Comparison of ENCODE assay signal across 28 cellular contexts in the genomic region with DNA sequence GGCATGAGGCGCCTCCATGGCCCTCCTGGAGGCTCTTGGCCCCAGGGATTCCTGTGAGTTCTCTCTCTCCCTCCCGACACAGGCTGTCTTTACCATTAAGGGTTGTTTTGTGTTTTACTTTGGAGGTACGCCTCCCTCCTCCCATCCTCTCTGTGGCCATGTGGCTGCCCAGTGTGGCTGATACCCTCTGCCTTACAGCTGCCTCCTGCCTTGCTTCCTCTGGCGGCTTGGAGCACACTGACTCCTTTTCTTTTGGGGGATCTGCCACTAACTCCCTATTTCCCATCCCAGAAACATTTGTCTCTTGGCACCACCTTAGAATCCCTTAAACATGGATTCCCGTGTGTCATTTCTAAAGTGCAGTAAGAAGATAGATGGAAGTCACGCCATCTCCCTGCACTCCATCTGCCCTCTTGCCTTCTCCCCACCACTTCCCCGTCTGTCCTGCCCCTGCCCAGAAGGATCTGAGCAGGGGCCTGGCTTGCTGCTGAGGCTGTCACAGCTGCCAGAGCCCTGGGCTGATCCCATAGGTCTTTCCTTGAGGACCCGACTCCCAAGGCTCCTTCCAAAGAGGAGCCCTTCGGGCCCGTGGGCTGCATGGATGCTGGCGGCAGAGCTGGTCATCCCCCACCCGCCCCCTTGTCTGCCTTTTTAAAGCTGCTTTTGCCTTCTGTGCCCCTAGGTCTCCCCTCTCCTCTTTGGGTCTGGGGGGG. TPM values are rescaled to one million over a fixed set of nuclear protein-coding genes. Genes with fewer than 3 reads are reported as not detected.
A peak's percentile ranks its signal among the peaks of the same experiment; 100 is the strongest.
DNase-seq lines count a peak whose midpoint lies in the region; ATAC-seq and TF ChIP-seq lines count a peak whose summit lies in the region.
"Had no signal": no experiment of that assay in that cellular context is flagged by ENCODE, and none has a peak within 500 bp of the region (broad histone marks: within the 10 kb centered on the region; RNA-seq: fewer than 3 reads in every experiment).

No MANE protein-coding gene starts in this region.

- H3K36me3 Mint-ChIP-seq in endothelial cell (ENCODE audit: low read depth, unreplicated experiment) (peaks cover 68% of the 10 kb centered on the region), neural crest cell (ENCODE audit: low read depth) (peaks cover 3% of the 10 kb centered on the region)
- H3K36me3 Mint-ChIP-seq: IgD-negative memory B cell had no signal

- H3K27ac Mint-ChIP-seq in endothelial cell (ENCODE audit: unreplicated experiment) (peak overlapping the region; percentile 83), neural crest cell (ENCODE audit: unreplicated experiment) (no peak overlapping the region)
- H3K27ac Mint-ChIP-seq: CD4-positive, alpha-beta T cell had no signal

- peaks cover 42% of the 10 kb centered on the region for H3K27me3 ChIP-seq in left ventricle myocardium inferior (ENCODE audit: low read depth)
- peaks cover 0 to 2% of the 10 kb centered on the region in 2 donors for H3K27me3 ChIP-seq in right atrium auricular region
- H3K27me3 ChIP-seq in vagina: no peaks in the 10 kb centered on the region

- H3K4me1 Mint-ChIP-seq in endothelial cell (ENCODE audit: unreplicated experiment): peaks cover 31% of the 10 kb centered on the region
- peaks cover 10% of the 10 kb centered on the region for H3K4me1 Mint-ChIP-seq in neural crest cell

- no peak for ATAC-seq in HG02798 (IDR thresholded peaks at IDR 0.05; ENCODE audit: poor library complexity, unreplicated experiment)
- ATAC-seq: GM12878 had no signal

- H3K4me3 Mint-ChIP-seq in endothelial cell (ENCODE audit: unreplicated experiment): peak overlapping the region; percentile 85
- H3K4me3 Mint-ChIP-seq in neural crest cell: peak overlapping the region; percentile 60
- H3K4me3 Mint-ChIP-seq: CD4-positive, alpha-beta T cell had no signal

- H3K27ac ChIP-seq in left ventricle myocardium inferior (replicated peaks) (peak overlapping the region; percentile 19), right atrium auricular region (no peak overlapping the region), vagina (no peak overlapping the region)
- H3K27ac ChIP-seq: KMS-11, PC-9 had no signal

- no peak for TF ChIP-seq POLR2A in vagina (IDR thresholded peaks at IDR 0.05)

- H3K9me3 ChIP-seq in left ventricle myocardium inferior (replicated peaks) (no peaks in the 10 kb centered on the region), right atrium auricular region (no peaks in the 10 kb centered on the region), vagina (no peaks in the 10 kb centered on the region)
- H3K9me3 ChIP-seq: BE2C had no signal

- H3K27me3 Mint-ChIP-seq in endothelial cell (ENCODE audit: unreplicated experiment) (peaks cover 56% of the 10 kb centered on the region), neural crest cell (ENCODE audit: low read depth) (peaks cover 46% of the 10 kb centered on the region)
- H3K27me3 Mint-ChIP-seq: CD4-positive, alpha-beta T cell had no signal

- peaks cover 76% of the 10 kb centered on the region for H3K4me1 ChIP-seq in left ventricle myocardium inferior
- peaks cover 0 to 27% of the 10 kb centered on the region in 2 donors for H3K4me1 ChIP-seq in right atrium auricular region
- H3K4me1 ChIP-seq in vagina: no peaks in the 10 kb centered on the region
- H3K4me1 ChIP-seq: BE2C had no signal

- intact Hi-C loops in left ventricle myocardium inferior (cut with micrococcal nuclease): no loop called here
- intact Hi-C loops in vagina (cut with DNase I): no loop called here

- H3K4me3 ChIP-seq in left ventricle myocardium inferior (no peak overlapping the region), right atrium auricular region (no peak overlapping the region), vagina (no peak overlapping the region)
- H3K4me3 ChIP-seq: GM12878, PC-9 had no signal

- no peak for DNase-seq in left ventricle myocardium inferior
- no peak for DNase-seq in right atrium auricular region (ENCODE audit: low spot score)
- no peak for DNase-seq in endothelial cell (ENCODE audit: low spot score)
- DNase-seq in neural crest cell (ENCODE audit: low read depth, low spot score): no peak
- no peak for DNase-seq in LoVo (ENCODE audit: low spot score)
- no peak for DNase-seq in vagina (ENCODE audit: extremely low spot score in 2 of 2)
- DNase-seq in NCI-H2107 treated with DMSO at 0.1 percent for 48 hours (lab: John Stamatoyannopoulos, UW; ENCODE audit: unreplicated experiment): no peak
- DNase-seq: 8988T; ACHN; BE2C; CD4-positive, alpha-beta T cell; GDM1; HCEC 1CT; NCI-H1048; NCI-H1417; NCI-H1694; NCI-H2029 treated with DMSO at 0.1 percent for 48 hours; NCI-H2227 treated with DMSO at 0.1 percent for 48 hours; NCI-H526 treated with DMSO at 0.1 percent for 48 hours; PC-9; SHP77 had no signal

- H3K36me3 ChIP-seq in left ventricle myocardium inferior (peaks cover 31% of the 10 kb centered on the region), right atrium auricular region (peaks cover 10% of the 10 kb centered on the region), vagina (no peaks in the 10 kb centered on the region)
- H3K36me3 ChIP-seq: BE2C had no signal

- TF ChIP-seq CTCF in left ventricle myocardium inferior (IDR thresholded peaks at IDR 0.05; ENCODE audit: borderline replicate concordance) (no peak), right atrium auricular region (IDR thresholded peaks at IDR 0.05) (no peak), endothelial cell (IDR thresholded peaks at IDR 0.05; ENCODE audit: unreplicated experiment) (no peak), neural crest cell (conservative IDR thresholded peaks at IDR 0.05) (no peak), vagina (IDR thresholded peaks at IDR 0.05) (no peak)

- H3K9me3 Mint-ChIP-seq in endothelial cell (ENCODE audit: unreplicated experiment): no peaks in the 10 kb centered on the region
- H3K9me3 Mint-ChIP-seq in neural crest cell: no peaks in the 10 kb centered on the region
- H3K9me3 Mint-ChIP-seq: CD4-positive, alpha-beta T cell; IgD-negative memory B cell had no signal

RNA-seq across cellular contexts. Expression of a gene that starts 15.1 kb away (rescaled TPM):
- total RNA-seq in left ventricle myocardium inferior: 0.30 TPM
- total RNA-seq in right atrium auricular region: under 1 TPM in 1 of 2 donors, not detected in 1; 0.39 TPM
- total RNA-seq in endothelial cell (ENCODE audit: unreplicated experiment): 2.8 TPM
- 0.34 TPM in 1 of 2 replicates, not detected in the other for total RNA-seq in neural crest cell
- total RNA-seq in vagina: not detected
- total RNA-seq: CD4-positive, alpha-beta T cell; GM12878; NCI-H460; PC-9; RPMI7951; SK-MEL-5 had no signal

RNA-seq across cellular contexts. Expression of a gene that starts 50.2 kb away (rescaled TPM):
- 23.1 TPM for total RNA-seq in left ventricle myocardium inferior
- total RNA-seq in right atrium auricular region: 10 to 100 TPM in 1 of 2 donors, 1 to 10 TPM in 1; 8.2 to 12.3 TPM
- 223 TPM for total RNA-seq in endothelial cell (ENCODE audit: unreplicated experiment)
- 15.2 and 15.4 TPM in 2 replicates for total RNA-seq in neural crest cell
- total RNA-seq in vagina: 20.4 TPM
- total RNA-seq: CD4-positive, alpha-beta T cell had no signal
